Comparison of ENCODE assay signal across 1 cellular context in genomic region chr2:8574196-8575010, GRCh38.
A peak's percentile ranks its signal among the peaks of the same experiment; 100 is the strongest.
TF ChIP-seq lines count a peak whose summit lies in the region.

No MANE protein-coding gene starts in this region.

TF ChIP-seq in HepG2, 621 proteins besides CTCF, POLR2A, EP300 and RAD21 (continued from another document and continues in another):
- TF ChIP-seq ETV5 (CRISPR knock-in tag; IDR thresholded peaks at IDR 0.05; ENCODE audit: borderline replicate concordance) (peak; percentile 69), ZFY (CRISPR knock-in tag; IDR thresholded peaks at IDR 0.05) (peak; percentile 78), NCOR1 (IDR thresholded peaks at IDR 0.05; ENCODE audit: borderline replicate concordance, low read length) (peak; percentile 94), SP2 (CRISPR knock-in tag; IDR thresholded peaks at IDR 0.05) (no peak), ZSCAN5A (CRISPR knock-in tag; IDR thresholded peaks at IDR 0.05; ENCODE audit: borderline replicate concordance) (no peak), SALL1 (CRISPR knock-in tag; IDR thresholded peaks at IDR 0.05) (peak; percentile 94), CREB1 (IDR thresholded peaks at IDR 0.05) (peak; percentile 34; the same call in 1 of the 2 replicates), CREB1 (CRISPR knock-in tag; IDR thresholded peaks at IDR 0.05) (peak; percentile 68), NFKBIZ (CRISPR knock-in tag; IDR thresholded peaks at IDR 0.05) (peak; percentile 84; the same call in 1 of the 2 replicates), HMGXB4 (CRISPR knock-in tag; IDR thresholded peaks at IDR 0.05; ENCODE audit: borderline replicate concordance in 1 of 2, low read depth in 1 of 2) (peak; percentile 80 to 89; a peak in 3 of 4 replicates), ZFP1 (CRISPR knock-in tag; IDR thresholded peaks at IDR 0.05) (peak; percentile 74; the same call in 1 of the 2 replicates), PTBP1 (IDR thresholded peaks at IDR 0.05; ENCODE audit: low read depth, low read length, poor library complexity, severe bottlenecking) (no peak), ZNF776 (CRISPR knock-in tag; IDR thresholded peaks at IDR 0.05) (peak; percentile 92), TFAP4 (IDR thresholded peaks at IDR 0.05; ENCODE audit: borderline replicate concordance, low read depth) (peak; percentile 98), PRDM15 (CRISPR knock-in tag; IDR thresholded peaks at IDR 0.05) (no peak; the same call in 1 of the 2 replicates), NRL (CRISPR knock-in tag; IDR thresholded peaks at IDR 0.05; ENCODE audit: borderline replicate concordance) (peak; percentile 67), ZMYM4 (CRISPR knock-in tag; IDR thresholded peaks at IDR 0.05) (peak; percentile 55), MLXIP (CRISPR knock-in tag; IDR thresholded peaks at IDR 0.05; ENCODE audit: borderline replicate concordance) (no peak), ZNF292 (CRISPR knock-in tag; IDR thresholded peaks at IDR 0.05; ENCODE audit: borderline replicate concordance, low read depth) (peak; percentile 100), MBNL3 (CRISPR knock-in tag; conservative IDR thresholded peaks at IDR 0.05) (no peak), ZNF678 (CRISPR knock-in tag; IDR thresholded peaks at IDR 0.05) (no peak), CSRNP2 (CRISPR knock-in tag; conservative IDR thresholded peaks at IDR 0.05; ENCODE audit: low read depth) (no peak), KAT2B (IDR thresholded peaks at IDR 0.05; ENCODE audit: borderline replicate concordance, low read depth, low read length) (no peak), THRA (CRISPR knock-in tag; IDR thresholded peaks at IDR 0.05; ENCODE audit: borderline replicate concordance) (peak; percentile 80; the same call in 1 of the 2 replicates), MLX (CRISPR knock-in tag; IDR thresholded peaks at IDR 0.05) (peak; percentile 66), ATF2 (CRISPR knock-in tag; IDR thresholded peaks at IDR 0.05) (peak; percentile 72), ZNF143 (CRISPR knock-in tag; IDR thresholded peaks at IDR 0.05) (peak; percentile 40; the same call in 1 of the 2 replicates), MAFF (IDR thresholded peaks at IDR 0.05; ENCODE audit: low read depth, low read length) (0 out of 2 replicates have a peak, but pooled peaks have one; percentile 7), ZNF142 (CRISPR knock-in tag; IDR thresholded peaks at IDR 0.05) (no peak), ZNF44 (CRISPR knock-in tag; IDR thresholded peaks at IDR 0.05) (peak; percentile 74; the same call in 1 of the 2 replicates), FOSL2 (CRISPR knock-in tag; IDR thresholded peaks at IDR 0.05) (peak; percentile 95)
